21 cellular contexts compared by ENCODE assay signal in genomic region chr7:16399265-16399801, GRCh38. TPM values are rescaled to one million over a fixed set of nuclear protein-coding genes. Genes with fewer than 3 reads are reported as not detected.
DNase-seq lines count a peak whose midpoint lies in the region; ATAC-seq and TF ChIP-seq lines count a peak whose summit lies in the region.
"Had no signal": no experiment of that assay in that cellular context is flagged by ENCODE, and none has a peak within 500 bp of the region (broad histone marks: within the 10 kb centered on the region; RNA-seq: fewer than 3 reads in every experiment).

No MANE protein-coding gene starts in this region.

- H3K9me3 ChIP-seq in HUES48 (ENCODE audit: control insufficient read depth, insufficient read depth, low read length) (peaks cover 55% of the 10 kb centered on the region), body of pancreas (no peaks in the 10 kb centered on the region)

- no peak for ATAC-seq in body of pancreas
- ATAC-seq in GM19328 (IDR thresholded peaks at IDR 0.05; ENCODE audit: unreplicated experiment) = no peak
- ATAC-seq: psoas muscle had no signal

- no peak for TF ChIP-seq POLR2A in body of pancreas (IDR thresholded peaks at IDR 0.05)

- WGBS in body of pancreas, 2 donors = 92 to 93% methylated on average over 30 of the region's 30 CpGs

- peak overlapping the region; percentile 24 for H3K27ac Mint-ChIP-seq in Calu3 (ENCODE audit: unreplicated experiment)
- H3K27ac Mint-ChIP-seq: activated CD4-positive, alpha-beta memory T cell treated with anti-CD3 and anti-CD28 coated beads for 36 hours; activated naive CD8-positive, alpha-beta T cell treated with anti-CD3 and anti-CD28 coated beads, Interleukin-2, amount 10 ng/mL, durations not matched to agents 7 days and 5 days had no signal

- H3K27me3 Mint-ChIP-seq in Calu3 (ENCODE audit: unreplicated experiment) = no peaks in the 10 kb centered on the region
- H3K27me3 Mint-ChIP-seq: activated CD4-positive, alpha-beta memory T cell treated with anti-CD3 and anti-CD28 coated beads for 36 hours; activated naive CD8-positive, alpha-beta T cell treated with anti-CD3 and anti-CD28 coated beads, Interleukin-2, amount 10 ng/mL, durations not matched to agents 7 days and 5 days had no signal

- H3K27ac ChIP-seq in HUES48 (ENCODE audit: low read depth, low read length) (no peak overlapping the region), body of pancreas (no peak overlapping the region)
- H3K27ac ChIP-seq: psoas muscle, uterus had no signal

- no peak overlapping the region for H3K4me3 Mint-ChIP-seq in Calu3 (ENCODE audit: low read depth, unreplicated experiment)
- H3K4me3 Mint-ChIP-seq: activated CD4-positive, alpha-beta memory T cell treated with anti-CD3 and anti-CD28 coated beads for 36 hours; activated naive CD8-positive, alpha-beta T cell treated with anti-CD3 and anti-CD28 coated beads, Interleukin-2, amount 10 ng/mL, durations not matched to agents 7 days and 5 days; CD14-positive monocyte had no signal

- peaks cover 15% of the 10 kb centered on the region for H3K9me3 Mint-ChIP-seq in Calu3 (ENCODE audit: low read depth, unreplicated experiment)

- no TSS peak for BruUV-seq in Calu3 (replicated peaks; lab: Mats Ljungman, UMichigan)

- H3K4me3 ChIP-seq in HUES48 (ENCODE audit: low read depth, low read length) = peak overlapping the region; percentile 42; the same call in 1 of the 2 replicates
- H3K4me3 ChIP-seq in body of pancreas = no peak overlapping the region
- no peak overlapping the region for H3K4me3 ChIP-seq in fibroblast of villous mesenchyme (ENCODE audit: low read depth, low read length)
- H3K4me3 ChIP-seq: MG63, psoas muscle, uterus had no signal

- DNase-seq in Calu3 (no peak), body of pancreas (peak in 3 of 4 donors; percentile 22 to 40 (median 31)), fibroblast of villous mesenchyme (ENCODE audit: low read depth) (peak; percentile 47), HUDEP-2 (lab: John Stamatoyannopoulos, UW; ENCODE audit: unreplicated experiment in 76 of 76) (no peak), NCI-H2107 (lab: John Stamatoyannopoulos, UW) (no peak), NOMO-1 (lab: John Stamatoyannopoulos, UW; ENCODE audit: unreplicated experiment in 2 of 2) (no peak)
- DNase-seq: activated CD4-positive, alpha-beta memory T cell treated with anti-CD3 and anti-CD28 coated beads for 36 hours; activated effector memory CD4-positive, alpha-beta T cell treated with Interleukin-2 at 50 U/mL for 16 hours; activated naive CD8-positive, alpha-beta T cell treated with anti-CD3 and anti-CD28 coated beads, Interleukin-2, amount 10 ng/mL, durations not matched to agents 7 days and 5 days; hippocampal formation; MG63; NCI-H1417 treated with DMSO at 0.1 percent for 48 hours; NCI-H524 treated with DMSO at 0.1 percent for 48 hours; psoas muscle; RPMI8226; stimulated activated CD4-positive, alpha-beta T cell treated with anti-CD3 and anti-CD28 coated beads, Interleukin-1b, Interleukin-23, amount 100 ng/mL, for 48 hours; T-helper 9 cell; uterus had no signal

- no peaks in the 10 kb centered on the region for H3K27me3 ChIP-seq in HUES48 (ENCODE audit: control insufficient read depth, insufficient read depth, low read length)
- no peaks in the 10 kb centered on the region for H3K27me3 ChIP-seq in body of pancreas
- H3K27me3 ChIP-seq: MG63, uterus had no signal

- peaks cover 35% of the 10 kb centered on the region for H3K36me3 Mint-ChIP-seq in Calu3 (ENCODE audit: insufficient read depth, unreplicated experiment)

- TF ChIP-seq CTCF in Calu3 (IDR thresholded peaks at IDR 0.05; ENCODE audit: unreplicated experiment) (no peak), body of pancreas (IDR thresholded peaks at IDR 0.05) (no peak), fibroblast of villous mesenchyme (IDR thresholded peaks at IDR 0.05; ENCODE audit: insufficient read depth, low read depth, low read length) (no peak)

- H3K4me1 ChIP-seq in HUES48 (ENCODE audit: control insufficient read depth, insufficient read depth, low read length) (no peaks in the 10 kb centered on the region), body of pancreas (no peaks in the 10 kb centered on the region)
- H3K4me1 ChIP-seq: psoas muscle, uterus had no signal

- no peaks in the 10 kb centered on the region for H3K4me1 Mint-ChIP-seq in Calu3 (ENCODE audit: low read depth, unreplicated experiment)
- H3K4me1 Mint-ChIP-seq: activated naive CD8-positive, alpha-beta T cell treated with anti-CD3 and anti-CD28 coated beads, Interleukin-2, amount 10 ng/mL, durations not matched to agents 7 days and 5 days had no signal

- CTCF ChIA-PET in Calu3 (lab: Charles Lee) = no interaction called here

- intact Hi-C loops in Calu3 (cut with micrococcal nuclease; ENCODE audit: unreplicated experiment) (no loop called here), body of pancreas (cut with DNase I) (no loop called here)

- no peak overlapping the region for H3K9ac ChIP-seq in HUES48 (ENCODE audit: low read depth, low read length)

- H3K36me3 ChIP-seq in HUES48 (ENCODE audit: control insufficient read depth, insufficient read depth, low read length) (peaks cover 4% of the 10 kb centered on the region; the same call in 1 of the 2 replicates), body of pancreas (replicated peaks in 1 of 2; ENCODE audit: insufficient read depth in 1 of 2, low read depth in 2 of 2) (no peaks in the 10 kb centered on the region)
- H3K36me3 ChIP-seq: MG63, uterus had no signal

RNA-seq across cellular contexts. Expression of gene CRPPA, which starts 22.0 kb away (rescaled TPM):
- 7.5 and 9.9 TPM in 2 replicates for total RNA-seq in Calu3 (2022)
- 1 to 10 TPM in 1 of 2 donors, under 1 TPM in 1; 0.66 to 1.0 TPM for total RNA-seq in body of pancreas
- total RNA-seq in fibroblast of villous mesenchyme = 1.6 and 2.6 TPM in 2 replicates

Comparison
In these comparisons a context has a peak if more than half of its experiments do, and no peak if none do; other contexts are left out.
1. DNase-seq: peak in body of pancreas (3 of 4) and fibroblast of villous mesenchyme (single experiment); none in Calu3 (single experiment), HUDEP-2 (0 of 76), NCI-H2107 (single experiment) and NOMO-1 (0 of 2).